Comparison of ENCODE assay signal across 17 cellular contexts in genomic region chr2:11719230-11719977, GRCh38. TPM values are rescaled to one million over a fixed set of nuclear protein-coding genes. Genes with fewer than 3 reads are reported as not detected.
DNase-seq lines count a peak whose midpoint lies in the region; ATAC-seq, FAIRE-seq and TF ChIP-seq lines count a peak whose summit lies in the region.
"Had no signal": no experiment of that assay in that cellular context is flagged by ENCODE, and none has a peak within 500 bp of the region (broad histone marks: within the 10 kb centered on the region; RNA-seq: fewer than 3 reads in every experiment).

No MANE protein-coding gene starts in this region.

- no peaks in the 10 kb centered on the region for H3K36me3 ChIP-seq in OCI-LY3 (replicated peaks; ENCODE audit: low read depth, low read length)
- H3K36me3 ChIP-seq in K562 (ENCODE audit: control insufficient read depth, insufficient read depth, low read length), result no peaks in the 10 kb centered on the region
- H3K36me3 ChIP-seq in thyroid gland, result no peaks in the 10 kb centered on the region
- no peaks in the 10 kb centered on the region for H3K36me3 ChIP-seq in psoas muscle (ENCODE audit: insufficient read depth in 1 of 2, low read depth in 1 of 2)

- H3K9me1 ChIP-seq in K562 (ENCODE audit: control insufficient read depth, insufficient read depth, low read length), result no peaks in the 10 kb centered on the region

- H3K4me1 ChIP-seq in OCI-LY3 (ENCODE audit: low read length) (peaks cover 14% of the 10 kb centered on the region), K562 (replicated peaks in 1 of 2; ENCODE audit: control insufficient read depth in 2 of 2, insufficient read depth in 2 of 2, low read length in 2 of 2) (peaks cover 0 to 9% of the 10 kb centered on the region in 2 experiments; a peak in 4 of 5 replicates), thyroid gland (no peaks in the 10 kb centered on the region), psoas muscle (no peaks in the 10 kb centered on the region)
- H3K4me1 ChIP-seq: parathyroid adenoma, testis had no signal

- peaks cover 1% of the 10 kb centered on the region for H3K27me3 Mint-ChIP-seq in activated naive CD4-positive, alpha-beta T cell treated with anti-CD3 and anti-CD28 coated beads, Interleukin-2, amount 50 U/mL, for 24 hours

- ATAC-seq in K562, result peak; percentile 45; the same call in 2 of the 3 replicates
- ATAC-seq in psoas muscle, result no peak
- no peak for ATAC-seq in HG02571 (IDR thresholded peaks at IDR 0.05; ENCODE audit: unreplicated experiment)
- ATAC-seq: HCT116 had no signal

- peak overlapping the region; percentile 61 for H3K4me3 ChIP-seq in OCI-LY3 (ENCODE audit: low read length)
- no peak overlapping the region for H3K4me3 ChIP-seq in K562
- no peak overlapping the region for H3K4me3 ChIP-seq in thyroid gland (replicated peaks in 1 of 3)
- no peak overlapping the region for H3K4me3 ChIP-seq in psoas muscle
- H3K4me3 ChIP-seq: testis had no signal

- no peaks in the 10 kb centered on the region for H3K9me3 Mint-ChIP-seq in activated naive CD4-positive, alpha-beta T cell treated with anti-CD3 and anti-CD28 coated beads, Interleukin-2, amount 50 U/mL, for 24 hours

- no peak for DNase-seq in activated naive CD4-positive, alpha-beta T cell treated with anti-CD3 and anti-CD28 coated beads, Interleukin-2, amount 50 U/mL, for 16 hours
- DNase-seq in K562 (ENCODE audit: extremely low read depth in 1 of 4, low spot score in 3 of 4) (peak in 1 of 4 experiments; percentile 41), SW 1271 (lab: John Stamatoyannopoulos, UW) (no peak), thyroid gland (no peak), psoas muscle (no peak)
- DNase-seq: activated CD4-positive, alpha-beta T cell treated with anti-CD3 and anti-CD28 coated beads, Interleukin-2, amount 50 U/mL, for 1 hour; stimulated activated CD4-positive, alpha-beta T cell treated with anti-CD3 and anti-CD28 coated beads, Interleukin-12 subunit alpha, Interleukin-12 subunit beta, amount 100 ng/mL, for 4 hours; T-helper 1 cell; testis had no signal

- H3K4me1 Mint-ChIP-seq in activated naive CD4-positive, alpha-beta T cell treated with anti-CD3 and anti-CD28 coated beads, Interleukin-2, amount 50 U/mL, for 24 hours, result peaks cover 9% of the 10 kb centered on the region

- POLR2A ChIA-PET in K562 (lab: Yijun Ruan, JAX), result interaction anchor here (0.8 to 1.8 kb wide), 6 partner anchors 11 to 25 kb away, joined by 3 to 11 read pairs (median 4); no protein-coding TSS in a partner anchor

- TF ChIP-seq RAD21 in K562 (CRISPR knock-in tag; conservative IDR thresholded peaks at IDR 0.05 in 1 of 2, IDR thresholded peaks at IDR 0.05 in 1 of 2), result no peak

- H2AFZ ChIP-seq in OCI-LY3 (ENCODE audit: low read depth, low read length) (no peak overlapping the region), K562 (ENCODE audit: low read depth, low read length) (no peak overlapping the region)
- H2AFZ ChIP-seq: parathyroid adenoma had no signal

- H3K27me3 ChIP-seq in OCI-LY3 (ENCODE audit: low read depth, low read length), result peaks cover 42% of the 10 kb centered on the region
- peaks cover 25 to 61% of the 10 kb centered on the region in 2 experiments for H3K27me3 ChIP-seq in K562 (ENCODE audit: control insufficient read depth in 2 of 2, insufficient read depth in 2 of 2, low read length in 2 of 2)
- no peaks in the 10 kb centered on the region for H3K27me3 ChIP-seq in thyroid gland
- no peaks in the 10 kb centered on the region for H3K27me3 ChIP-seq in psoas muscle (ENCODE audit: insufficient read depth in 3 of 3, low read length in 2 of 3)
- H3K27me3 ChIP-seq: testis had no signal

- no peaks in the 10 kb centered on the region for H3K79me2 ChIP-seq in OCI-LY3 (ENCODE audit: low read length)
- no peaks in the 10 kb centered on the region for H3K79me2 ChIP-seq in K562 (ENCODE audit: control insufficient read depth, insufficient read depth, low read length)
- H3K79me2 ChIP-seq: parathyroid adenoma had no signal

- H3K9ac ChIP-seq in OCI-LY3 (ENCODE audit: low read length), result no peak overlapping the region
- no peak overlapping the region for H3K9ac ChIP-seq in K562 (ENCODE audit: insufficient read depth in 1 of 2, low read depth in 2 of 2, low read length in 2 of 2)
- H3K9ac ChIP-seq: parathyroid adenoma had no signal

- H4K20me1 ChIP-seq in OCI-LY3 (ENCODE audit: insufficient read depth, low read length), result no peaks in the 10 kb centered on the region
- no peaks in the 10 kb centered on the region for H4K20me1 ChIP-seq in K562 (replicated peaks; ENCODE audit: control insufficient read depth, insufficient read depth, low read length)

- no TSS peak for BruUV-seq in K562 (replicated peaks; lab: Mats Ljungman, UMichigan)

- under 1% methylated on average over 6 of the region's 6 CpGs for WGBS in K562 (ENCODE audit: insufficient coverage, low coverage, missing lambda C conversion rate)
- WGBS in thyroid gland, 2 donors, result 76 to 85% methylated on average over 6 of the region's 6 CpGs
- WGBS in psoas muscle, 3 donors, result 81 to 84% (median 83%) methylated on average over 6 of the region's 6 CpGs

- H3K27ac ChIP-seq in OCI-LY3 (ENCODE audit: low read length), result no peak overlapping the region
- no peak overlapping the region for H3K27ac ChIP-seq in K562 (ENCODE audit: extremely low read depth, low read depth, low read length)
- no peak overlapping the region for H3K27ac ChIP-seq in thyroid gland
- H3K27ac ChIP-seq in psoas muscle, result no peak overlapping the region
- H3K27ac ChIP-seq: HL-60, parathyroid adenoma, testis had no signal

- H3K4me3 Mint-ChIP-seq in activated naive CD4-positive, alpha-beta T cell treated with anti-CD3 and anti-CD28 coated beads, Interleukin-2, amount 50 U/mL, for 24 hours, result peak overlapping the region; percentile 9

- H3K4me2 ChIP-seq in OCI-LY3 (ENCODE audit: low read length), result peak overlapping the region; percentile 67
- no peak overlapping the region for H3K4me2 ChIP-seq in K562 (ENCODE audit: insufficient read depth, low read length)

- H3K9me3 ChIP-seq in OCI-LY3 (ENCODE audit: insufficient read depth, low read length) (no peaks in the 10 kb centered on the region), K562 (replicated peaks; ENCODE audit: control insufficient read depth, insufficient read depth, low read depth, low read length) (no peaks in the 10 kb centered on the region), thyroid gland (no peaks in the 10 kb centered on the region), psoas muscle (no peaks in the 10 kb centered on the region)
- H3K9me3 ChIP-seq: testis had no signal

- TF ChIP-seq EP300 in K562 (IDR thresholded peaks at IDR 0.05; ENCODE audit: low read length), result no peak

- no peak for TF ChIP-seq CTCF in OCI-LY3 (IDR thresholded peaks at IDR 0.05; ENCODE audit: low read depth, low read length)
- no peak for TF ChIP-seq CTCF in K562 (IDR thresholded peaks at IDR 0.05 in 2 of 3, conservative IDR thresholded peaks at IDR 0.05 in 1 of 3; ENCODE audit: insufficient read depth in 2 of 3, low read depth in 1 of 3, low read length in 3 of 3)
- no peak for TF ChIP-seq CTCF in thyroid gland (IDR thresholded peaks at IDR 0.05)
- TF ChIP-seq CTCF in psoas muscle (IDR thresholded peaks at IDR 0.05), result no peak

- in situ Hi-C loops in K562 (cut with MboI), result no loop called here

- intact Hi-C loops in K562 (cut with micrococcal nuclease), result no loop called here
- intact Hi-C loops in thyroid gland (cut with DNase I), result no loop called here
- intact Hi-C loops in psoas muscle (cut with DNase I), result no loop called here

- H3K27ac Mint-ChIP-seq in activated naive CD4-positive, alpha-beta T cell treated with anti-CD3 and anti-CD28 coated beads, Interleukin-2, amount 50 U/mL, for 24 hours, result peak overlapping the region; percentile 20

- no peak for FAIRE-seq in K562 (lab: Jason Lieb, UNC)
- FAIRE-seq: islet of Langerhans had no signal

- TF ChIP-seq POLR2A in K562 (conservative IDR thresholded peaks at IDR 0.05) (no peak), thyroid gland (IDR thresholded peaks at IDR 0.05) (no peak)

- H3K36me3 Mint-ChIP-seq in activated naive CD4-positive, alpha-beta T cell treated with anti-CD3 and anti-CD28 coated beads, Interleukin-2, amount 50 U/mL, for 24 hours, result no peaks in the 10 kb centered on the region

- CTCF ChIA-PET in K562 (lab: Yijun Ruan, JAX; ENCODE audit: low intra/inter-chr PET ratio), result no interaction called here

RNA-seq across cellular contexts. Expression of gene LPIN1, which starts 27.0 kb away (rescaled TPM):
- 261 and 278 TPM in 2 replicates for total RNA-seq in K562 (2011; cell fraction: chromatin; rRNA removed; ENCODE audit: low replicate concordance)
- 132 and 152 TPM in 2 replicates for total RNA-seq in K562 (2011; cell fraction: nucleolus; rRNA removed)
- total RNA-seq in K562 (2011; cell fraction: nucleoplasm; rRNA removed), result 219 and 247 TPM in 2 replicates
- 25.1 and 33.4 TPM in 2 replicates for total RNA-seq in K562 (2014; rRNA removed)
- 27.8 and 32.6 TPM in 2 replicates for total RNA-seq in K562 (2014; rRNA removed; fragmentation: Illumina TruSeq; extraction: Trizol)
- 25.3 and 27.8 TPM in 2 replicates for total RNA-seq in K562 (2015; rRNA removed; fragmentation: Illumina TruSeq; extraction: Trizol)
- 37.6 and 39.9 TPM in 2 replicates for total RNA-seq in K562 (2021)
- 84.0 and 96.3 TPM in 2 replicates for polyA plus RNA-seq in K562 (2011; rRNA removed)
- polyA plus RNA-seq in K562 (2011; cell fraction: cytosol; rRNA removed), result 38.4 and 54.3 TPM in 2 replicates
- 117 and 127 TPM in 2 replicates for polyA plus RNA-seq in K562 (2011; cell fraction: nucleus; rRNA removed)
- polyA plus RNA-seq in K562 (2012), result 22.4 and 25.9 TPM in 2 replicates
- polyA plus RNA-seq in K562 (2014; fragmentation: Illumina TruSeq; extraction: Trizol), result 30.1 and 32.5 TPM in 2 replicates
- polyA plus RNA-seq in K562 (2014; fragmentation: Nextera tagmentation; extraction: Ambion mirVana), result 10 to 100 TPM in 1 of 2 experiments, 1 to 10 TPM in 1; 9.2 to 12.7 TPM
- 36.0 and 36.4 TPM in 2 replicates for polyA plus RNA-seq in K562 (2014; rRNA removed)
- polyA minus RNA-seq in K562 (2011; rRNA and poly(A)+ RNA removed), result 66.6 and 83.7 TPM in 2 replicates
- polyA minus RNA-seq in K562 (2011; cell fraction: cytosol; rRNA and poly(A)+ RNA removed), result 35.4 and 38.8 TPM in 2 replicates
- polyA minus RNA-seq in K562 (2011; cell fraction: nucleus; rRNA and poly(A)+ RNA removed), result 79.0 and 128 TPM in 2 replicates
- total RNA-seq in thyroid gland, result 10 to 100 TPM; 28.7 to 47.0 (median 39.6) TPM
- 100 to 1,000 TPM; 109 to 382 (median 250) TPM for total RNA-seq in psoas muscle
- 100 to 1,000 TPM in 2 of 3 donors, 10 to 100 TPM in 1; 82.0 to 291 (median 146) TPM for polyA plus RNA-seq in psoas muscle

RNA-seq across cellular contexts. Expression of gene NTSR2, which starts 49.4 kb away (rescaled TPM):
- not detected in 2 replicates for total RNA-seq in K562 (2011; cell fraction: chromatin; rRNA removed; ENCODE audit: low replicate concordance)
- total RNA-seq in K562 (2011; cell fraction: nucleolus; rRNA removed), result not detected in 2 replicates
- total RNA-seq in K562 (2011; cell fraction: nucleoplasm; rRNA removed), result not detected in 2 replicates
- total RNA-seq in K562 (2014; rRNA removed) (not detected in 2 replicates), K562 (2014; rRNA removed; fragmentation: Illumina TruSeq; extraction: Trizol) (not detected in 2 replicates), K562 (2015; rRNA removed; fragmentation: Illumina TruSeq; extraction: Trizol) (not detected in 2 replicates), K562 (2021) (not detected in 2 replicates), thyroid gland (not detected), psoas muscle (under 1 TPM in 3 of 4 donors, not detected in 1; 0.18 to 0.36 (median 0.22) TPM)
- polyA plus RNA-seq in K562 (2011; rRNA removed) (not detected in 2 replicates), K562 (2014; fragmentation: Illumina TruSeq; extraction: Trizol) (not detected in 2 replicates), K562 (2014; fragmentation: Nextera tagmentation; extraction: Ambion mirVana) (not detected), K562 (2014; rRNA removed) (not detected in 2 replicates), psoas muscle (under 1 TPM; 0.35 to 0.97 (median 0.82) TPM)
- polyA plus RNA-seq in K562 (2011; cell fraction: cytosol; rRNA removed), result not detected in 2 replicates
- polyA plus RNA-seq in K562 (2011; cell fraction: nucleus; rRNA removed), result not detected in 2 replicates
- polyA plus RNA-seq in K562 (2012), result not detected in 2 replicates
- polyA minus RNA-seq in K562 (2011; rRNA and poly(A)+ RNA removed), result not detected in 2 replicates
- not detected in 2 replicates for polyA minus RNA-seq in K562 (2011; cell fraction: cytosol; rRNA and poly(A)+ RNA removed)
- not detected in 2 replicates for polyA minus RNA-seq in K562 (2011; cell fraction: nucleus; rRNA and poly(A)+ RNA removed)
- total RNA-seq: glomerular endothelial cell had no signal
